ENCODE assay signal across 16 cellular contexts in genomic region chr4:39484582-39485272, GRCh38.
"Had no signal": no experiment of that assay in that cellular context is flagged by ENCODE, and none has a peak within 500 bp of the region (broad histone marks: within the 10 kb centered on the region; RNA-seq: fewer than 3 reads in every experiment).

No MANE protein-coding gene starts in this region.

- H3K27me3 ChIP-seq: adrenal gland, hepatocyte, right lobe of liver, tibial nerve, uterus had no signal

- H3K36me3 ChIP-seq: adrenal gland, right lobe of liver, uterus had no signal

- H3K9me3 ChIP-seq: adrenal gland, right lobe of liver, uterus had no signal

- ATAC-seq: activated naive CD4-positive, alpha-beta T cell treated with anti-CD3 and anti-CD28 coated beads, Interleukin-2, amount 50 U/mL, for 72 hours; natural killer cell had no signal

- DNase-seq: activated CD4-positive, alpha-beta memory T cell treated with anti-CD3 and anti-CD28 coated beads for 36 hours; activated gamma-delta T cell treated with Interleukin-2 at 50 U/mL for 16 hours; activated T-cell treated with anti-CD3 and anti-CD28 coated beads for 4 hours; adrenal gland; cerebellar nuclear complex; effector memory CD4-positive, alpha-beta T cell; natural killer cell; right lobe of liver; small intestine; stimulated activated CD4-positive, alpha-beta T cell treated with anti-CD3 and anti-CD28 coated beads, Interleukin-15, amount 100 ng/mL, for 24 hours; stimulated activated CD4-positive, alpha-beta T cell treated with anti-CD3 and anti-CD28 coated beads, Interleukin-2, amount 100 ng/mL, for 48 hours; uterus had no signal

- H3K4me3 ChIP-seq: adrenal gland, hepatocyte, right lobe of liver, tibial nerve, uterus had no signal

- H3K4me1 ChIP-seq: adrenal gland, parathyroid adenoma, right lobe of liver, tibial nerve, uterus had no signal

- H3K27ac ChIP-seq: adrenal gland, hepatocyte, parathyroid adenoma, right lobe of liver, tibial nerve, uterus had no signal
